Comparison of ENCODE assay signal across 1 cellular context in the genomic region with DNA sequence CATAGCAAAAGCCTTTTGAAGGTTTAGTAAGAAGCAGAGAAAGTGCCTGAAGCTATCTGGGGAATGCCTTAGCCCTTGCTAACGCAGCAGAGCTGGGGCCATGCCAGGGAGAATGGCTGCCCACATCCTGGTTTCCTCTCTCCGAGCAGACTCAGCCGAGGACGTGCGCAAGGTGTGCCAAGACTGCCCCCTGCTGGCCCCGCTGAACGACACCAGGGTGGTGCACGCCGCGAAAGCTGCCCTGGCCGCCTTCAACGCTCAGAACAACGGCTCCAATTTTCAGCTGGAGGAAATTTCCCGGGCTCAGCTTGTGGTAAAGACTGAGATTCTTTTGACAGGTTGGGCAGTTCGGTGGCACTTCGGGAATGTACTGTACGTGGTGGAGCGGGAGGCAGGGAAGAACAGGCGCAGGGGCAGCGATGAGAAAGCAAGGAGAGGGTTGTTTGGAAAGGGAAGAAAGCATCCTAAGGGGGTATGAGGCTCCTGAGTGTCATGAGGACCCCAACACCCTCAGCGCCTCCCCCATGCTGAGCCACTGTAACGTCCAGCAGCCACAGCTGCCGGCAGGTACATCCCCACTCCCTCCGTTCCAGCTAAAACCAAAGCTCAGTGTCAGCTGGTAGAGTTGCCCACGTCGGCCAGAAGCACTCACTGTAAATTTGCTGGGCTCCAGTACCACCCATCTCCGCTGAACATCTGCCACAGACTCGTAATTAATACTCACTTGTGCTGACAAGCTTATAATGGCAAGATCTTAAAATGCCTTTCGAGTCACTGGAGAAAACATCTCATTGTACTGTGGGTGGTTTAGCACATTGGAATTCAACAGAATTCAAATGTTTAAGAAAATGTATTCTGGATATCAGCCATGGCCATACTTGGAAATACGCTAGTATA.
TF ChIP-seq lines count a peak whose summit lies in the region.

No MANE protein-coding gene starts in this region.

TF ChIP-seq in HepG2, 621 proteins besides CTCF, POLR2A, EP300 and RAD21 (continued from another document and continues in another):
- TF ChIP-seq, protein P1, sequence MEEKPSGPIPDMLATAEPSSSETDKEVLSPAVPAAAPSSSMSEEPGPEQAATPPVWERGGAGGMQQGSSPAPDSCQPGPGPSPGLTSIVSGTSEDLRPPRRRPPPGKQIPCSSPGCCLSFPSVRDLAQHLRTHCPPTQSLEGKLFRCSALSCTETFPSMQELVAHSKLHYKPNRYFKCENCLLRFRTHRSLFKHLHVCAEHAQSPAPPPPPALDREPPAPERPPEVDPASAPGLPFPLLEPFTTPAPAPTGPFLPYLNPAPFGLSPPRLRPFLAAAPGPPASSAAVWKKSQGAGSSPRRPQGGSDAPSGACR (CRISPR knock-in tag; IDR thresholded peaks at IDR 0.05), result 0 out of 2 replicates have a peak, but pooled peaks have one; percentile 57
- TF ChIP-seq NFKB2 (CRISPR knock-in tag; IDR thresholded peaks at IDR 0.05; ENCODE audit: borderline replicate concordance) (peak; percentile 58; the same call in 1 of the 2 replicates), CREB1 (IDR thresholded peaks at IDR 0.05) (no peak), CREB1 (CRISPR knock-in tag; IDR thresholded peaks at IDR 0.05) (no peak), HOMEZ (CRISPR knock-in tag; IDR thresholded peaks at IDR 0.05; ENCODE audit: low read depth) (no peak), ZNF143 (CRISPR knock-in tag; IDR thresholded peaks at IDR 0.05) (no peak; the same call in 1 of the 2 replicates), MLLT10 (CRISPR knock-in tag; IDR thresholded peaks at IDR 0.05) (no peak), SPEN (CRISPR knock-in tag; IDR thresholded peaks at IDR 0.05; ENCODE audit: low read depth) (peak; percentile 36; the same call in 1 of the 2 replicates), KLF13 (CRISPR knock-in tag; IDR thresholded peaks at IDR 0.05) (no peak), PRPF4 (IDR thresholded peaks at IDR 0.05; ENCODE audit: low read depth, low read length, poor library complexity, severe bottlenecking) (no peak), EZH2 (conservative IDR thresholded peaks at IDR 0.05; ENCODE audit: low read depth, low read length) (no peak), PATZ1 (CRISPR knock-in tag; IDR thresholded peaks at IDR 0.05) (no peak), SNAI1 (CRISPR knock-in tag; IDR thresholded peaks at IDR 0.05; ENCODE audit: borderline replicate concordance) (no peak), ISX (CRISPR knock-in tag; conservative IDR thresholded peaks at IDR 0.05) (no peak), ZNF816 (CRISPR knock-in tag; IDR thresholded peaks at IDR 0.05; ENCODE audit: borderline replicate concordance) (no peak), ATF6 (CRISPR knock-in tag; conservative IDR thresholded peaks at IDR 0.05) (no peak), ARID4A (CRISPR knock-in tag; IDR thresholded peaks at IDR 0.05; ENCODE audit: borderline replicate concordance) (peak; percentile 62; the same call in 1 of the 2 replicates), SAP130 (CRISPR knock-in tag; IDR thresholded peaks at IDR 0.05; ENCODE audit: low read depth) (no peak), GTF3A (CRISPR knock-in tag; conservative IDR thresholded peaks at IDR 0.05) (no peak), KMT2B (CRISPR knock-in tag; IDR thresholded peaks at IDR 0.05) (no peak; the same call in 1 of the 2 replicates), ZBTB3 (CRISPR knock-in tag; IDR thresholded peaks at IDR 0.05; ENCODE audit: borderline replicate concordance, low read depth) (no peak), MEIS1 (CRISPR knock-in tag; IDR thresholded peaks at IDR 0.05; ENCODE audit: borderline replicate concordance) (no peak), ARNTL (CRISPR knock-in tag; IDR thresholded peaks at IDR 0.05) (no peak), SP4 (CRISPR knock-in tag; IDR thresholded peaks at IDR 0.05) (no peak), MZF1 (CRISPR knock-in tag; IDR thresholded peaks at IDR 0.05; ENCODE audit: borderline replicate concordance) (no peak), ZNF292 (CRISPR knock-in tag; IDR thresholded peaks at IDR 0.05; ENCODE audit: borderline replicate concordance, low read depth) (no peak), CSRNP1 (CRISPR knock-in tag; IDR thresholded peaks at IDR 0.05) (peak; percentile 86; the same call in 1 of the 2 replicates), NCOA1 (CRISPR knock-in tag; IDR thresholded peaks at IDR 0.05) (no peak), ZNF274 (CRISPR knock-in tag; IDR thresholded peaks at IDR 0.05) (no peak; the same call in 1 of the 2 replicates), PCBP2 (optimal IDR thresholded peaks at IDR 0.05; ENCODE audit: low read depth, low read length, poor library complexity, severe bottlenecking) (no peak), ZNF441 (CRISPR knock-in tag; IDR thresholded peaks at IDR 0.05; ENCODE audit: borderline replicate concordance) (no peak), THAP11 (CRISPR knock-in tag; IDR thresholded peaks at IDR 0.05) (0 out of 2 replicates have a peak, but pooled peaks have one; percentile 29), ZKSCAN8 (CRISPR knock-in tag; IDR thresholded peaks at IDR 0.05; ENCODE audit: borderline replicate concordance) (no peak)
- TF ChIP-seq, protein P2, sequence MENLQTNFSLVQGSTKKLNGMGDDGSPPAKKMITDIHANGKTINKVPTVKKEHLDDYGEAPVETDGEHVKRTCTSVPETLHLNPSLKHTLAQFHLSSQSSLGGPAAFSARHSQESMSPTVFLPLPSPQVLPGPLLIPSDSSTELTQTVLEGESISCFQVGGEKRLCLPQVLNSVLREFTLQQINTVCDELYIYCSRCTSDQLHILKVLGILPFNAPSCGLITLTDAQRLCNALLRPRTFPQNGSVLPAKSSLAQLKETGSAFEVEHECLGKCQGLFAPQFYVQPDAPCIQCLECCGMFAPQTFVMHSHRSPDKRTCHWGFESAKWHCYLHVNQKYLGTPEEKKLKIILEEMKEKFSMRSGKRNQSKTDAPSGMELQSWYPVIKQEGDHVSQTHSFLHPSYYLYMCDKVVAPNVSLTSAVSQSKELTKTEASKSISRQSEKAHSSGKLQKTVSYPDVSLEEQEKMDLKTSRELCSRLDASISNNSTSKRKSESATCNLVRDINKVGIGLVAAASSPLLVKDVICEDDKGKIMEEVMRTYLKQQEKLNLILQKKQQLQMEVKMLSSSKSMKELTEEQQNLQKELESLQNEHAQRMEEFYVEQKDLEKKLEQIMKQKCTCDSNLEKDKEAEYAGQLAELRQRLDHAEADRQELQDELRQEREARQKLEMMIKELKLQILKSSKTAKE (CRISPR knock-in tag; IDR thresholded peaks at IDR 0.05; ENCODE audit: borderline replicate concordance), result peak; percentile 46; the same call in 1 of the 2 replicates
- TF ChIP-seq, protein P3, sequence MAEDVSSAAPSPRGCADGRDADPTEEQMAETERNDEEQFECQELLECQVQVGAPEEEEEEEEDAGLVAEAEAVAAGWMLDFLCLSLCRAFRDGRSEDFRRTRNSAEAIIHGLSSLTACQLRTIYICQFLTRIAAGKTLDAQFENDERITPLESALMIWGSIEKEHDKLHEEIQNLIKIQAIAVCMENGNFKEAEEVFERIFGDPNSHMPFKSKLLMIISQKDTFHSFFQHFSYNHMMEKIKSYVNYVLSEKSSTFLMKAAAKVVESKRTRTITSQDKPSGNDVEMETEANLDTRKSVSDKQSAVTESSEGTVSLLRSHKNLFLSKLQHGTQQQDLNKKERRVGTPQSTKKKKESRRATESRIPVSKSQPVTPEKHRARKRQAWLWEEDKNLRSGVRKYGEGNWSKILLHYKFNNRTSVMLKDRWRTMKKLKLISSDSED (CRISPR knock-in tag; IDR thresholded peaks at IDR 0.05), result no peak
- TF ChIP-seq, protein P4, sequence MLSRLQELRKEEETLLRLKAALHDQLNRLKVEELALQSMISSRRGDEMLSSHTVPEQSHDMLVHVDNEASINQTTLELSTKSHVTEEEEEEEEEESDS (CRISPR knock-in tag; IDR thresholded peaks at IDR 0.05; ENCODE audit: borderline replicate concordance), result no peak; the same call in 1 of the 2 replicates
